In the genomic region with DNA sequence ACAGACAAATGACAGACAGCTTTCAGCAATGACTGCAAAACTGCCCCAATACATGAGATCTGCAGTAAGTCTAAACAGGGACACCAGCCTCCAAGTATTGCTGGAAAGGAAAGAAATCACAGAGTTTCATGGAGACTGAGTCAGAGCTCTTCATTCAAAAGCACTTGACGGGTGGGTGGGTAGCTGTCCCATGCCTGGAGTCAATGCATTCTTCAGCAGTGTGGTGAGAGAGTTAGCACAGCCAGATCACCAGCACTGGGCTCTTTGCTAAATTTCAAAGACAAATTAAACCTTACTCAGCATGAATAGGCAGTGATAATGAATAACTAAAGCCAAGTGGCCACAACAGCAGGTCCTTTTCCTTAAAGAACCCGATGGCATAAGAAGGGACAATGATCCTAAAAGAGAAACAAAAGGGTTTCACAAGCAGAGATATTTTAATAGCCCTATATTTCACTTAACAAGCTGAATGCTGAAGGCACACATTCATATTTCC, we compare ENCODE assay signal across 20 cellular contexts.
A peak's percentile ranks its signal among the peaks of the same experiment; 100 is the strongest.
DNase-seq lines count a peak whose midpoint lies in the region; ATAC-seq, FAIRE-seq and TF ChIP-seq lines count a peak whose summit lies in the region.
"Had no signal": no experiment of that assay in that cellular context is flagged by ENCODE, and none has a peak within 500 bp of the region (broad histone marks: within the 10 kb centered on the region; RNA-seq: fewer than 3 reads in every experiment).

No MANE protein-coding gene starts in this region.

- FAIRE-seq in HepG2 (lab: Jason Lieb, UNC) (no peak), keratinocyte (lab: Jason Lieb, UNC) (peak; percentile 70)
- FAIRE-seq: HTR-8/SVneo had no signal

- TF ChIP-seq RAD21 in HepG2 (CRISPR knock-in tag; IDR thresholded peaks at IDR 0.05), result no peak

- no peak for DNase-seq in HepG2 (ENCODE audit: low spot score)
- no peak for DNase-seq in right lobe of liver
- peak; percentile 57 for DNase-seq in astrocyte of the hippocampus (ENCODE audit: low read depth, low spot score)
- DNase-seq in keratinocyte (ENCODE audit: low read depth, low spot score), result no peak
- no peak for DNase-seq in vagina (ENCODE audit: extremely low spot score in 2 of 2)
- DNase-seq in WERI-Rb-1, result no peak
- DNase-seq in lower lobe of right lung, result no peak
- DNase-seq in cerebellar cortex (ENCODE audit: low spot score), result no peak
- DNase-seq: C1 segment of cervical spinal cord, DMS79, NCI-H1092 treated with DMSO at 0.1 percent for 48 hours, NCI-H146, NCI-H2081, NCI-H446 treated with DMSO at 0.1 percent for 48 hours, SJCRH30 had no signal

- WGBS in HepG2 (ENCODE audit: low lambda C conversion rate), result 11% methylated on average over 2 of the region's 2 CpGs
- 27% methylated on average over 1 of the region's 2 CpGs for WGBS in right lobe of liver (ENCODE audit: insufficient coverage, low coverage, low lambda C conversion rate, missing lambda C conversion rate)

- H2AFZ ChIP-seq in HepG2 (ENCODE audit: low read length) (no peak overlapping the region), keratinocyte (ENCODE audit: control insufficient read depth, low read length) (no peak overlapping the region)

- BruUV-seq in HepG2 (replicated peaks; lab: Mats Ljungman, UMichigan), result no TSS peak

- CTCF ChIA-PET in HepG2 (lab: Yijun Ruan, JAX; ENCODE audit: low intra/inter-chr PET ratio, low total read pairs), result no interaction called here

- in situ Hi-C loops in HepG2 (cut with HindIII; ENCODE audit: extremely low pct_ligation_motif_present, low pct_unique_long_range_greater_than_20kb), result no loop called here

- peaks cover 27% of the 10 kb centered on the region for H3K9me3 ChIP-seq in HepG2 (ENCODE audit: low read length)
- H3K9me3 ChIP-seq in right lobe of liver, result no peaks in the 10 kb centered on the region
- H3K9me3 ChIP-seq in keratinocyte (ENCODE audit: control insufficient read depth, low read depth, low read length), result peaks cover 2% of the 10 kb centered on the region
- H3K9me3 ChIP-seq in vagina, result peaks cover 9% of the 10 kb centered on the region
- H3K9me3 ChIP-seq in WERI-Rb-1 (ENCODE audit: severe bottlenecking), result peaks cover 21% of the 10 kb centered on the region
- peaks cover 16% of the 10 kb centered on the region for H3K9me3 ChIP-seq in lower lobe of right lung
- H3K9me3 ChIP-seq: SJCRH30 had no signal

- no peaks in the 10 kb centered on the region for H3K79me2 ChIP-seq in HepG2 (ENCODE audit: insufficient read depth, low read length)
- H3K79me2 ChIP-seq in keratinocyte (ENCODE audit: control insufficient read depth, insufficient read depth, low read length), result no peaks in the 10 kb centered on the region

- TF ChIP-seq POLR2A in HepG2 (IDR thresholded peaks at IDR 0.05; ENCODE audit: insufficient read depth in 1 of 2, low read depth in 2 of 2, low read length in 2 of 2), result no peak
- no peak for TF ChIP-seq POLR2A in right lobe of liver (IDR thresholded peaks at IDR 0.05)
- no peak for TF ChIP-seq POLR2A in vagina (IDR thresholded peaks at IDR 0.05)

- H4K20me1 ChIP-seq in HepG2 (ENCODE audit: insufficient read depth, low read length) (no peaks in the 10 kb centered on the region), keratinocyte (ENCODE audit: control insufficient read depth, extremely low read depth, insufficient read depth, low read length) (no peaks in the 10 kb centered on the region)

- H3K27ac ChIP-seq in HepG2 (ENCODE audit: extremely low read length, insufficient read depth, low read length), result no peak overlapping the region
- H3K27ac ChIP-seq in right lobe of liver, result no peak overlapping the region
- no peak overlapping the region for H3K27ac ChIP-seq in keratinocyte (ENCODE audit: control insufficient read depth, insufficient read depth, low read length)
- peak overlapping the region; percentile 17 for H3K27ac ChIP-seq in vagina
- H3K27ac ChIP-seq in WERI-Rb-1, result no peak overlapping the region
- no peak overlapping the region for H3K27ac ChIP-seq in lower lobe of right lung
- H3K27ac ChIP-seq: 22Rv1, HL-60, SJCRH30 had no signal

- no peak for ATAC-seq in HepG2
- ATAC-seq in right lobe of liver, result no peak
- ATAC-seq in lower lobe of right lung, result no peak
- ATAC-seq: Panc1 had no signal

- H3K27me3 ChIP-seq in HepG2 (ENCODE audit: control insufficient read depth in 1 of 2, insufficient read depth in 2 of 2, low read length in 2 of 2), result peaks cover 0 to 9% of the 10 kb centered on the region in 2 experiments; a peak in 2 of 5 replicates
- H3K27me3 ChIP-seq in right lobe of liver, result no peaks in the 10 kb centered on the region
- H3K27me3 ChIP-seq in keratinocyte (ENCODE audit: control insufficient read depth, extremely low read depth, insufficient read depth, low read length), result no peaks in the 10 kb centered on the region
- H3K27me3 ChIP-seq in vagina, result no peaks in the 10 kb centered on the region
- no peaks in the 10 kb centered on the region for H3K27me3 ChIP-seq in WERI-Rb-1 (ENCODE audit: insufficient read depth, low read depth, severe bottlenecking)
- H3K27me3 ChIP-seq in lower lobe of right lung (ENCODE audit: low read depth), result no peaks in the 10 kb centered on the region
- H3K27me3 ChIP-seq: SJCRH30 had no signal

- intact Hi-C loops in HepG2 (cut with micrococcal nuclease; ENCODE audit: unreplicated experiment), result no loop called here
- intact Hi-C loops in right lobe of liver (cut with DNase I), result no loop called here
- intact Hi-C loops in vagina (cut with DNase I), result no loop called here
- intact Hi-C loops in lower lobe of right lung (cut with DNase I), result no loop called here

- no peaks in the 10 kb centered on the region for H3K9me1 ChIP-seq in keratinocyte (ENCODE audit: control insufficient read depth, extremely low read depth, insufficient read depth, low read length)

- TF ChIP-seq CTCF in HepG2 (CRISPR knock-in tag; IDR thresholded peaks at IDR 0.05) (no peak), right lobe of liver (IDR thresholded peaks at IDR 0.05) (no peak), keratinocyte (optimal IDR thresholded peaks at IDR 0.05 in 1 of 3, IDR thresholded peaks at IDR 0.05 in 1 of 3, conservative IDR thresholded peaks at IDR 0.05 in 1 of 3; ENCODE audit: extremely low read depth in 1 of 3, insufficient read depth in 2 of 3, low read length in 3 of 3) (no peak), vagina (IDR thresholded peaks at IDR 0.05) (no peak), WERI-Rb-1 (IDR thresholded peaks at IDR 0.05; ENCODE audit: low read depth, low read length) (no peak), lower lobe of right lung (IDR thresholded peaks at IDR 0.05) (no peak)

- H3K4me2 ChIP-seq in HepG2 (ENCODE audit: low read depth, low read length) (no peak overlapping the region), keratinocyte (ENCODE audit: control insufficient read depth, extremely low read depth, insufficient read depth, low read depth, low read length) (no peak overlapping the region)

- H3K9ac ChIP-seq in HepG2 (ENCODE audit: insufficient read depth, low read depth, low read length) (no peak overlapping the region), keratinocyte (ENCODE audit: control insufficient read depth, extremely low read depth, insufficient read depth, low read length) (no peak overlapping the region)

- dilution Hi-C loops in keratinocyte (cut with MboI; ENCODE audit: extremely low pct_ligation_motif_present, low sequenced_read_pairs), result no loop called here

- no peaks in the 10 kb centered on the region for H3K36me3 ChIP-seq in HepG2 (replicated peaks in 1 of 2; ENCODE audit: control insufficient read depth in 1 of 2, insufficient read depth in 2 of 2, low read length in 2 of 2)
- no peaks in the 10 kb centered on the region for H3K36me3 ChIP-seq in right lobe of liver
- H3K36me3 ChIP-seq in keratinocyte (ENCODE audit: control insufficient read depth in 2 of 2, extremely low read depth in 1 of 2, insufficient read depth in 2 of 2, low read length in 2 of 2), result no peaks in the 10 kb centered on the region
- no peaks in the 10 kb centered on the region for H3K36me3 ChIP-seq in vagina
- peaks cover 25% of the 10 kb centered on the region for H3K36me3 ChIP-seq in WERI-Rb-1
- no peaks in the 10 kb centered on the region for H3K36me3 ChIP-seq in lower lobe of right lung
- H3K36me3 ChIP-seq: HAP-1, SJCRH30 had no signal

- no peak for TF ChIP-seq EP300 in HepG2 (IDR thresholded peaks at IDR 0.05; ENCODE audit: low read depth in 2 of 2, low read length in 2 of 2)
- TF ChIP-seq EP300 in HepG2 (CRISPR knock-in tag; IDR thresholded peaks at IDR 0.05; ENCODE audit: borderline replicate concordance), result no peak

- H3K4me3 ChIP-seq in HepG2 (replicated peaks in 1 of 3; ENCODE audit: insufficient read depth in 1 of 3, low read depth in 2 of 3, low read length in 3 of 3) (no peak overlapping the region), right lobe of liver (no peak overlapping the region), keratinocyte (ENCODE audit: control insufficient read depth in 2 of 3, extremely low read depth in 1 of 3, insufficient read depth in 2 of 3, low read depth in 1 of 3, low read length in 3 of 3) (no peak overlapping the region), vagina (no peak overlapping the region), WERI-Rb-1 (ENCODE audit: low read depth, low read length) (no peak overlapping the region), lower lobe of right lung (no peak overlapping the region)
- H3K4me3 ChIP-seq: HAP-1, SJCRH30 had no signal

- POLR2A ChIA-PET in HepG2 (lab: Yijun Ruan, JAX), result no interaction called here

- H3K4me1 ChIP-seq in HepG2 (ENCODE audit: insufficient read depth, low read length) (no peaks in the 10 kb centered on the region), right lobe of liver (no peaks in the 10 kb centered on the region), keratinocyte (ENCODE audit: control insufficient read depth, extremely low read depth, insufficient read depth, low read length) (peaks cover 12% of the 10 kb centered on the region), vagina (peaks cover 22% of the 10 kb centered on the region), lower lobe of right lung (no peaks in the 10 kb centered on the region)
- H3K4me1 ChIP-seq: SJCRH30 had no signal

TF ChIP-seq in HepG2, 621 proteins besides CTCF, POLR2A, EP300 and RAD21 (continues in another document):
- TF ChIP-seq NR1H2 (CRISPR knock-in tag; IDR thresholded peaks at IDR 0.05; ENCODE audit: borderline replicate concordance, low read depth), result no peak
